9 cellular contexts compared by ENCODE assay signal in the genomic region with DNA sequence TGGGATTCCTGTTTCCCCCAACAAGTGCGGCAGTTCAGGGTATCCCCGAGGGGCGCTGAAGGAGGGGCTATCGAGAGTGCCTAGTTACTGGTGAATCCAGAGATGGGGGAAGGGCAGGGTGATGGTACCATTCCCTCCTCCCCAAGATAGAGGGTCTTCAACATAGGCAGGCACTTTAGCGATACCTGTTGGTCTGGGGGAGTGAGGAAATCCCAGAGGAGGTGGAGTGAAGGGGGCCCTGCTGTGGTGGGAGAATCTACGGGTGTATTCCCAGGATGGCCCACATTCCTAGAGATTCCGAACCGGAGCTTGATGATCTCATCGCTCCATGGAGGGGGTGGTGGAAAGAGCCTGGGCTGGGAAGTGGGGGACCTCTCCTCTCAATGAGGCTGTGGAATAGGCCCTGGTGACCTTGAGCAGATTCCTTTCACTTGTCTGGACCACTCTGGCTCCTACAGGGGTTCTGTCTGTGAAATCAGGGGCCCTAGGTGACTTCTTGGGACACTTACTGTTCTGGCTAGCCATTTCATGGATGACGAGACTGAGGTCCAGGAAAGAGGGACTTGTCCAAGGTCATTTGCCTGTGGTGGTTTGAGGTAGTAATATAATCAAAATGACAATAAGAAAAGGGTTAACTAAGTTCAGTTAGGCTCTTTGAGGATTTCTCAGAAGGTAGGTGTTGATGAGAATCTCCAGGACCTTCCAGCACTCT. TPM values are rescaled to one million over a fixed set of nuclear protein-coding genes. Genes with fewer than 3 reads are reported as not detected.
A peak's percentile ranks its signal among the peaks of the same experiment; 100 is the strongest.
DNase-seq lines count a peak whose midpoint lies in the region; ATAC-seq, FAIRE-seq and TF ChIP-seq lines count a peak whose summit lies in the region.
"Had no signal": no experiment of that assay in that cellular context is flagged by ENCODE, and none has a peak within 500 bp of the region (broad histone marks: within the 10 kb centered on the region; RNA-seq: fewer than 3 reads in every experiment).

No MANE protein-coding gene starts in this region.

- no peaks in the 10 kb centered on the region for H3K36me3 ChIP-seq in GM23338 (ENCODE audit: insufficient read depth)
- H3K36me3 ChIP-seq in K562 (ENCODE audit: control insufficient read depth, insufficient read depth, low read length), result peaks cover 11% of the 10 kb centered on the region; the same call in 2 of the 3 replicates
- H3K36me3 ChIP-seq in gastrocnemius medialis, result no peaks in the 10 kb centered on the region

- H3K9me2 ChIP-seq in GM23338 (ENCODE audit: insufficient read depth), result no peaks in the 10 kb centered on the region

- ATAC-seq in GM23338, result peak; percentile 6
- ATAC-seq in K562, result no peak
- no peak for ATAC-seq in gastrocnemius medialis
- ATAC-seq in GM19328 (IDR thresholded peaks at IDR 0.05; ENCODE audit: unreplicated experiment), result no peak

- TF ChIP-seq RAD21 in K562 (CRISPR knock-in tag; conservative IDR thresholded peaks at IDR 0.05 in 1 of 2, IDR thresholded peaks at IDR 0.05 in 1 of 2), result no peak

- CTCF ChIA-PET in K562 (lab: Yijun Ruan, JAX; ENCODE audit: low intra/inter-chr PET ratio), result no interaction called here

- POLR2A ChIA-PET in K562 (lab: Yijun Ruan, JAX), result interaction anchor here (0.6 to 2.5 kb wide), 7 partner anchors 8 to 886 kb away, joined by 3 to 22 read pairs (median 3); no protein-coding TSS in a partner anchor

- peak overlapping the region; percentile 95 for H3K4me3 ChIP-seq in GM23338
- H3K4me3 ChIP-seq in K562, result peak overlapping the region; percentile 61
- H3K4me3 ChIP-seq in iPS-18c (ENCODE audit: insufficient read depth, low read depth, low read length), result peak overlapping the region; percentile 51
- H3K4me3 ChIP-seq in gastrocnemius medialis, result peak overlapping the region; percentile 53 to 90 (median 68)

- H3K9me3 Mint-ChIP-seq in GM23338, result 0 out of 3 replicates have a peak, but pooled peaks cover 2% of the 10 kb centered on the region
- H3K9me3 Mint-ChIP-seq: central memory CD8-positive, alpha-beta T cell had no signal

- H3K4me1 Mint-ChIP-seq in GM23338, result peaks cover 59% of the 10 kb centered on the region

- no peak for TF ChIP-seq EP300 in K562 (IDR thresholded peaks at IDR 0.05; ENCODE audit: low read length)

- peaks cover 44% of the 10 kb centered on the region for H3K4me1 ChIP-seq in GM23338 (ENCODE audit: insufficient read depth)
- peaks cover 61 to 71% of the 10 kb centered on the region in 2 experiments for H3K4me1 ChIP-seq in K562 (replicated peaks in 1 of 2; ENCODE audit: control insufficient read depth in 2 of 2, insufficient read depth in 2 of 2, low read length in 2 of 2)
- H3K4me1 ChIP-seq in gastrocnemius medialis, result peaks cover 9 to 15% of the 10 kb centered on the region in 2 donors

- H2AFZ ChIP-seq in GM23338 (no peak overlapping the region), K562 (ENCODE audit: low read depth, low read length) (no peak overlapping the region)

- intact Hi-C loops in K562 (cut with micrococcal nuclease) (no loop called here), gastrocnemius medialis (cut with DNase I; ENCODE audit: low total_unique reads) (no loop called here)

- no peak for TF ChIP-seq POLR2A in K562 (conservative IDR thresholded peaks at IDR 0.05)
- TF ChIP-seq POLR2A in gastrocnemius medialis (IDR thresholded peaks at IDR 0.05), result no peak

- H3K4me3 Mint-ChIP-seq in GM23338, result peak overlapping the region; percentile 95

- H3K79me2 ChIP-seq in GM23338 (replicated peaks; ENCODE audit: insufficient read depth) (peaks cover 46% of the 10 kb centered on the region), K562 (ENCODE audit: control insufficient read depth, insufficient read depth, low read length) (peaks cover 63% of the 10 kb centered on the region)

- FAIRE-seq in K562 (lab: Jason Lieb, UNC), result no peak

- peak overlapping the region; percentile 92 for H3K27ac Mint-ChIP-seq in GM23338

- peak overlapping the region; percentile 99 for H3K4me2 ChIP-seq in GM23338
- H3K4me2 ChIP-seq in K562 (ENCODE audit: insufficient read depth, low read length), result peak overlapping the region; percentile 84

- peak overlapping the region; percentile 34 to 92 for H3K9ac ChIP-seq in K562 (ENCODE audit: insufficient read depth in 1 of 2, low read depth in 2 of 2, low read length in 2 of 2)

- H3K9me1 ChIP-seq in K562 (ENCODE audit: control insufficient read depth, insufficient read depth, low read length), result peaks cover 14% of the 10 kb centered on the region

- 30% methylated on average over 10 of the region's 10 CpGs for WGBS in K562 (ENCODE audit: insufficient coverage, low coverage, missing lambda C conversion rate)

- H4K20me1 ChIP-seq in GM23338 (replicated peaks; ENCODE audit: insufficient read depth) (peaks cover 4% of the 10 kb centered on the region; the same call in 1 of the 2 replicates), K562 (replicated peaks; ENCODE audit: control insufficient read depth, insufficient read depth, low read length) (peaks cover 37% of the 10 kb centered on the region)

- BruUV-seq in K562 (replicated peaks; lab: Mats Ljungman, UMichigan), result TSS peak; percentile 42

- in situ Hi-C loops in K562 (cut with MboI), result no loop called here
- in situ Hi-C loops in gastrocnemius medialis (cut with MboI; ENCODE audit: low sequenced_read_pairs in 4 of 4), result no loop called here

- H3K27ac ChIP-seq in GM23338 (ENCODE audit: low read depth), result peak overlapping the region; percentile 99
- peak overlapping the region; percentile 82 for H3K27ac ChIP-seq in K562 (ENCODE audit: extremely low read depth, low read depth, low read length)
- H3K27ac ChIP-seq in gastrocnemius medialis, result peak overlapping the region in 1 of 4 donors; percentile 18

- peak; percentile 83 for DNase-seq in GM23338 (ENCODE audit: low spot score)
- DNase-seq in K562 (ENCODE audit: extremely low read depth in 1 of 4, low spot score in 3 of 4), result peak in 1 of 4 experiments; percentile 49
- DNase-seq in gastrocnemius medialis, result no peak
- no peak for DNase-seq in NCI-H1417 (lab: John Stamatoyannopoulos, UW)
- DNase-seq in NCI-H146 (lab: John Stamatoyannopoulos, UW), result no peak
- no peak for DNase-seq in activated T-cell treated with anti-CD3 and anti-CD28 coated beads, Interleukin-2, amount 50 U/mL, for 1 hour

- H3F3A ChIP-seq in GM23338 (replicated peaks; ENCODE audit: low read depth), result peaks cover 22% of the 10 kb centered on the region

- no peaks in the 10 kb centered on the region for H3K9me3 ChIP-seq in K562 (replicated peaks; ENCODE audit: control insufficient read depth, insufficient read depth, low read depth, low read length)
- H3K9me3 ChIP-seq in iPS-18c (ENCODE audit: control insufficient read depth, insufficient read depth, low read length), result no peaks in the 10 kb centered on the region
- no peaks in the 10 kb centered on the region for H3K9me3 ChIP-seq in gastrocnemius medialis

- H3K36me3 Mint-ChIP-seq in GM23338 (ENCODE audit: low read depth), result peaks cover 5% of the 10 kb centered on the region; the same call in 2 of the 3 replicates

- peaks cover 16% of the 10 kb centered on the region for H3K27me3 Mint-ChIP-seq in GM23338 (ENCODE audit: insufficient read depth, low read depth, poor library complexity)
- H3K27me3 Mint-ChIP-seq: central memory CD8-positive, alpha-beta T cell had no signal

- H3K27me3 ChIP-seq in GM23338 (ENCODE audit: insufficient read depth) (no peaks in the 10 kb centered on the region), K562 (ENCODE audit: control insufficient read depth in 2 of 2, insufficient read depth in 2 of 2, low read length in 2 of 2) (no peaks in the 10 kb centered on the region), gastrocnemius medialis (no peaks in the 10 kb centered on the region)

- TF ChIP-seq CTCF in GM23338 (conservative IDR thresholded peaks at IDR 0.05; ENCODE audit: low read depth in 2 of 2), result peak in 1 of 2 experiments; percentile 25; a peak in 2 of 4 replicates
- no peak for TF ChIP-seq CTCF in K562 (IDR thresholded peaks at IDR 0.05 in 2 of 3, conservative IDR thresholded peaks at IDR 0.05 in 1 of 3; ENCODE audit: insufficient read depth in 2 of 3, low read depth in 1 of 3, low read length in 3 of 3)
- TF ChIP-seq CTCF in gastrocnemius medialis (IDR thresholded peaks at IDR 0.05 in 4 of 5, conservative IDR thresholded peaks at IDR 0.05 in 1 of 5), result no peak

TF ChIP-seq in GM23338, 12 proteins besides CTCF, POLR2A, EP300 and RAD21:
- no peak for TF ChIP-seq ZNF331 (CRISPR knock-in tag; IDR thresholded peaks at IDR 0.05; ENCODE audit: low read depth)
- TF ChIP-seq CREB1 (CRISPR knock-in tag; IDR thresholded peaks at IDR 0.05; ENCODE audit: low read depth), result 0 out of 2 replicates have a peak, but pooled peaks have one; percentile 32
- no peak for TF ChIP-seq NANOG (IDR thresholded peaks at IDR 0.05; ENCODE audit: borderline replicate concordance)

TF ChIP-seq in K562, 482 proteins besides CTCF, POLR2A, EP300 and RAD21 (continues in another document):
- no peak for TF ChIP-seq CREB1 (IDR thresholded peaks at IDR 0.05)
- TF ChIP-seq CREB1 (CRISPR knock-in tag; IDR thresholded peaks at IDR 0.05), result 0 out of 2 replicates have a peak, but pooled peaks have one; percentile 39
- TF ChIP-seq KAT7 (CRISPR knock-in tag; IDR thresholded peaks at IDR 0.05; ENCODE audit: borderline replicate concordance), result no peak
- TF ChIP-seq MYC (IDR thresholded peaks at IDR 0.05; ENCODE audit: low read depth, low read length), result no peak
- TF ChIP-seq MYC (CRISPR knock-in tag; IDR thresholded peaks at IDR 0.05; ENCODE audit: borderline replicate concordance, low read depth), result peak; percentile 63; the same call in 1 of the 2 replicates

RNA-seq across cellular contexts. Expression of a gene that starts 52.7 kb away (rescaled TPM):
- total RNA-seq in GM23338 (2014; rRNA removed; shearing (Covaris generic)), result not detected in 2 replicates
- polyA plus RNA-seq in GM23338 (2016; fragmentation: Nextera tagmentation; extraction: Ambion mirVana), result 0.31 TPM in 1 of 2 replicates, not detected in the other
- 2.1 and 2.4 TPM in 2 replicates for total RNA-seq in K562 (2011; cell fraction: chromatin; rRNA removed; ENCODE audit: low replicate concordance)
- 1.7 and 1.8 TPM in 2 replicates for total RNA-seq in K562 (2011; cell fraction: nucleolus; rRNA removed)
- total RNA-seq in K562 (2011; cell fraction: nucleoplasm; rRNA removed), result 1.2 and 1.5 TPM in 2 replicates
- total RNA-seq in K562 (2014; rRNA removed), result 0.86 and 1.1 TPM in 2 replicates
- 0.83 and 0.91 TPM in 2 replicates for total RNA-seq in K562 (2014; rRNA removed; fragmentation: Illumina TruSeq; extraction: Trizol)
- 0.87 and 1.1 TPM in 2 replicates for total RNA-seq in K562 (2015; rRNA removed; fragmentation: Illumina TruSeq; extraction: Trizol)
- total RNA-seq in K562 (2021), result 0.62 and 0.87 TPM in 2 replicates
- polyA plus RNA-seq in K562 (2011; rRNA removed), result 0.43 and 0.98 TPM in 2 replicates
- 0.16 and 0.22 TPM in 2 replicates for polyA plus RNA-seq in K562 (2011; cell fraction: cytosol; rRNA removed)
- 0.37 and 0.92 TPM in 2 replicates for polyA plus RNA-seq in K562 (2011; cell fraction: nucleus; rRNA removed)
- polyA plus RNA-seq in K562 (2012), result 0.26 and 0.47 TPM in 2 replicates
- 0.84 and 1.1 TPM in 2 replicates for polyA plus RNA-seq in K562 (2014; fragmentation: Illumina TruSeq; extraction: Trizol)
- under 1 TPM; 0.49 to 0.74 TPM for polyA plus RNA-seq in K562 (2014; fragmentation: Nextera tagmentation; extraction: Ambion mirVana)
- polyA plus RNA-seq in K562 (2014; rRNA removed), result 0.88 and 1.1 TPM in 2 replicates
- polyA minus RNA-seq in K562 (2011; rRNA and poly(A)+ RNA removed), result 1.2 and 1.3 TPM in 2 replicates
- 0.73 and 0.76 TPM in 2 replicates for polyA minus RNA-seq in K562 (2011; cell fraction: cytosol; rRNA and poly(A)+ RNA removed)
- 0.22 and 0.54 TPM in 2 replicates for polyA minus RNA-seq in K562 (2011; cell fraction: nucleus; rRNA and poly(A)+ RNA removed)
- total RNA-seq in gastrocnemius medialis, result 100 to 1,000 TPM in 3 of 4 donors, 10 to 100 TPM in 1; 68.3 to 252 (median 158) TPM

Comparison
In these comparisons a context has a peak if more than half of its experiments do, and no peak if none do; other contexts are left out.
1. RNA of a gene that starts 52.7 kb away (total RNA-seq): 68.3 to 252 TPM in gastrocnemius medialis; 0.62 to 2.4 TPM in K562 and not detected in GM23338; every median in the first group is over 10 times any median in the second.
2. Peak in every context shown above with its lines, with median percentiles within 50 percentile points of each other: H3K4me3 ChIP-seq.